ENCODE assay signal across 1 cellular context in the genomic region with DNA sequence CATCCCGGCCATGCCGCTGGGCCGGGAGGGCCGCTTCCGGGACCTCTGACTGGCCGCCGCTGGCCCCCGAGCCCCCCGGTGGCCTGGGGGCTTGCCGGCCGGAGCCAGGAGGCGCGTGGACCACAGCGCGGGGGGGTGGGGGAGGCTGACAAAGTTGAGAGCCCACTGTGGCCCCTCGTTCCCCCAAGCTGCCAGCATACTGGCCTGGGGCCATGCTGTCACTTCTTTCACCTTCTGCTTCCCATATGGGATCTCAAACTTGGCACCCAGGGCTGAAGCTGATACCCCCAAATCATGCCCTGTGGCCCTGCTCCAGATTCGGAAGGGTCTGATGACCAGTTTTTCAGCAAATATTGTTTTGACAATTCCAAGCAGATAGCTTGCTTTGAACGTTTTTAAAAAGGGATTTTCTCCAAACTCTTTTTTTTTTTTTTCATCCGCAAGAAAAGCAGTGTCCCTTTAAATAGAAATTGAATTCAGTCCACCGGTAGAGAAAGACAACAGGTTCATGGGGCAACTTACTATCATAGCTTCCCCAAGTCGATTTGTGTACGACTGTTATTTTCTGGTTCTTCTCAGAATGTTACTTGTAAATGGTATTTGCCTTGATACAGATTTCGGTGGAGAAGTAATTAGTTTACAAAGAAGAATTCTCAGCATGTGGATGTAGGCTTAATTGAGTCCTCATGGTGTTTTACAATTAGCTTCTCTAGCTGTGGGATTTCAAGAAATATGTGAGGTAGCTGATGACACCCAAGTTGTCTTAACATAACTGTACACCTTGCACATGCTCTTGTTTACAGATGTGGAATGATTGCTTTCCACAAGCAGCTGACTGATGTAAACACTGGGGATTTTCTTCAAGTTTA.
A peak's percentile ranks its signal among the peaks of the same experiment; 100 is the strongest.
TF ChIP-seq lines count a peak whose summit lies in the region.

No MANE protein-coding gene starts in this region.

TF ChIP-seq in H1, 55 proteins besides CTCF, POLR2A, EP300 and RAD21 (continued from another document):
- TF ChIP-seq, protein P1, sequence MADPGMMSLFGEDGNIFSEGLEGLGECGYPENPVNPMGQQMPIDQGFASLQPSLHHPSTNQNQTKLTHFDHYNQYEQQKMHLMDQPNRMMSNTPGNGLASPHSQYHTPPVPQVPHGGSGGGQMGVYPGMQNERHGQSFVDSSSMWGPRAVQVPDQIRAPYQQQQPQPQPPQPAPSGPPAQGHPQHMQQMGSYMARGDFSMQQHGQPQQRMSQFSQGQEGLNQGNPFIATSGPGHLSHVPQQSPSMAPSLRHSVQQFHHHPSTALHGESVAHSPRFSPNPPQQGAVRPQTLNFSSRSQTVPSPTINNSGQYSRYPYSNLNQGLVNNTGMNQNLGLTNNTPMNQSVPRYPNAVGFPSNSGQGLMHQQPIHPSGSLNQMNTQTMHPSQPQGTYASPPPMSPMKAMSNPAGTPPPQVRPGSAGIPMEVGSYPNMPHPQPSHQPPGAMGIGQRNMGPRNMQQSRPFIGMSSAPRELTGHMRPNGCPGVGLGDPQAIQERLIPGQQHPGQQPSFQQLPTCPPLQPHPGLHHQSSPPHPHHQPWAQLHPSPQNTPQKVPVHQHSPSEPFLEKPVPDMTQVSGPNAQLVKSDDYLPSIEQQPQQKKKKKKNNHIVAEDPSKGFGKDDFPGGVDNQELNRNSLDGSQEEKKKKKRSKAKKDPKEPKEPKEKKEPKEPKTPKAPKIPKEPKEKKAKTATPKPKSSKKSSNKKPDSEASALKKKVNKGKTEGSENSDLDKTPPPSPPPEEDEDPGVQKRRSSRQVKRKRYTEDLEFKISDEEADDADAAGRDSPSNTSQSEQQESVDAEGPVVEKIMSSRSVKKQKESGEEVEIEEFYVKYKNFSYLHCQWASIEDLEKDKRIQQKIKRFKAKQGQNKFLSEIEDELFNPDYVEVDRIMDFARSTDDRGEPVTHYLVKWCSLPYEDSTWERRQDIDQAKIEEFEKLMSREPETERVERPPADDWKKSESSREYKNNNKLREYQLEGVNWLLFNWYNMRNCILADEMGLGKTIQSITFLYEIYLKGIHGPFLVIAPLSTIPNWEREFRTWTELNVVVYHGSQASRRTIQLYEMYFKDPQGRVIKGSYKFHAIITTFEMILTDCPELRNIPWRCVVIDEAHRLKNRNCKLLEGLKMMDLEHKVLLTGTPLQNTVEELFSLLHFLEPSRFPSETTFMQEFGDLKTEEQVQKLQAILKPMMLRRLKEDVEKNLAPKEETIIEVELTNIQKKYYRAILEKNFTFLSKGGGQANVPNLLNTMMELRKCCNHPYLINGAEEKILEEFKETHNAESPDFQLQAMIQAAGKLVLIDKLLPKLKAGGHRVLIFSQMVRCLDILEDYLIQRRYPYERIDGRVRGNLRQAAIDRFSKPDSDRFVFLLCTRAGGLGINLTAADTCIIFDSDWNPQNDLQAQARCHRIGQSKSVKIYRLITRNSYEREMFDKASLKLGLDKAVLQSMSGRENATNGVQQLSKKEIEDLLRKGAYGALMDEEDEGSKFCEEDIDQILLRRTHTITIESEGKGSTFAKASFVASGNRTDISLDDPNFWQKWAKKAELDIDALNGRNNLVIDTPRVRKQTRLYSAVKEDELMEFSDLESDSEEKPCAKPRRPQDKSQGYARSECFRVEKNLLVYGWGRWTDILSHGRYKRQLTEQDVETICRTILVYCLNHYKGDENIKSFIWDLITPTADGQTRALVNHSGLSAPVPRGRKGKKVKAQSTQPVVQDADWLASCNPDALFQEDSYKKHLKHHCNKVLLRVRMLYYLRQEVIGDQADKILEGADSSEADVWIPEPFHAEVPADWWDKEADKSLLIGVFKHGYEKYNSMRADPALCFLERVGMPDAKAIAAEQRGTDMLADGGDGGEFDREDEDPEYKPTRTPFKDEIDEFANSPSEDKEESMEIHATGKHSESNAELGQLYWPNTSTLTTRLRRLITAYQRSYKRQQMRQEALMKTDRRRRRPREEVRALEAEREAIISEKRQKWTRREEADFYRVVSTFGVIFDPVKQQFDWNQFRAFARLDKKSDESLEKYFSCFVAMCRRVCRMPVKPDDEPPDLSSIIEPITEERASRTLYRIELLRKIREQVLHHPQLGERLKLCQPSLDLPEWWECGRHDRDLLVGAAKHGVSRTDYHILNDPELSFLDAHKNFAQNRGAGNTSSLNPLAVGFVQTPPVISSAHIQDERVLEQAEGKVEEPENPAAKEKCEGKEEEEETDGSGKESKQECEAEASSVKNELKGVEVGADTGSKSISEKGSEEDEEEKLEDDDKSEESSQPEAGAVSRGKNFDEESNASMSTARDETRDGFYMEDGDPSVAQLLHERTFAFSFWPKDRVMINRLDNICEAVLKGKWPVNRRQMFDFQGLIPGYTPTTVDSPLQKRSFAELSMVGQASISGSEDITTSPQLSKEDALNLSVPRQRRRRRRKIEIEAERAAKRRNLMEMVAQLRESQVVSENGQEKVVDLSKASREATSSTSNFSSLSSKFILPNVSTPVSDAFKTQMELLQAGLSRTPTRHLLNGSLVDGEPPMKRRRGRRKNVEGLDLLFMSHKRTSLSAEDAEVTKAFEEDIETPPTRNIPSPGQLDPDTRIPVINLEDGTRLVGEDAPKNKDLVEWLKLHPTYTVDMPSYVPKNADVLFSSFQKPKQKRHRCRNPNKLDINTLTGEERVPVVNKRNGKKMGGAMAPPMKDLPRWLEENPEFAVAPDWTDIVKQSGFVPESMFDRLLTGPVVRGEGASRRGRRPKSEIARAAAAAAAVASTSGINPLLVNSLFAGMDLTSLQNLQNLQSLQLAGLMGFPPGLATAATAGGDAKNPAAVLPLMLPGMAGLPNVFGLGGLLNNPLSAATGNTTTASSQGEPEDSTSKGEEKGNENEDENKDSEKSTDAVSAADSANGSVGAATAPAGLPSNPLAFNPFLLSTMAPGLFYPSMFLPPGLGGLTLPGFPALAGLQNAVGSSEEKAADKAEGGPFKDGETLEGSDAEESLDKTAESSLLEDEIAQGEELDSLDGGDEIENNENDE (IDR thresholded peaks at IDR 0.05; ENCODE audit: insufficient replicate concordance, low read length) = no peak
- no peak for TF ChIP-seq SP2 (IDR thresholded peaks at IDR 0.05; ENCODE audit: low read length)
- TF ChIP-seq CEBPB (IDR thresholded peaks at IDR 0.05; ENCODE audit: low read depth, low read length) = no peak
- TF ChIP-seq GABPA (IDR thresholded peaks at IDR 0.05; ENCODE audit: borderline replicate concordance, insufficient read depth, low read length) = no peak
- TF ChIP-seq NANOG (IDR thresholded peaks at IDR 0.05; ENCODE audit: insufficient read depth, low read depth, low read length, poor library complexity, severe bottlenecking) = no peak
- no peak for TF ChIP-seq BACH1 (IDR thresholded peaks at IDR 0.05; ENCODE audit: low read length)
- TF ChIP-seq ATF3 (IDR thresholded peaks at IDR 0.05; ENCODE audit: insufficient read depth, low read depth, low read length) = no peak
- no peak for TF ChIP-seq KDM5A (IDR thresholded peaks at IDR 0.05; ENCODE audit: low read length)
- no peak for TF ChIP-seq USF2 (IDR thresholded peaks at IDR 0.05; ENCODE audit: low read length)
- TF ChIP-seq SIN3A (conservative IDR thresholded peaks at IDR 0.05 in 1 of 2, IDR thresholded peaks at IDR 0.05 in 1 of 2; ENCODE audit: low read depth in 1 of 2, low read length in 2 of 2) = peak in 1 of 2 experiments; percentile 65; a peak in 1 of 4 replicates
- TF ChIP-seq KDM4A (IDR thresholded peaks at IDR 0.05; ENCODE audit: low read depth, low read length, severe bottlenecking) = peak; percentile 43
- TF ChIP-seq, protein P2, sequence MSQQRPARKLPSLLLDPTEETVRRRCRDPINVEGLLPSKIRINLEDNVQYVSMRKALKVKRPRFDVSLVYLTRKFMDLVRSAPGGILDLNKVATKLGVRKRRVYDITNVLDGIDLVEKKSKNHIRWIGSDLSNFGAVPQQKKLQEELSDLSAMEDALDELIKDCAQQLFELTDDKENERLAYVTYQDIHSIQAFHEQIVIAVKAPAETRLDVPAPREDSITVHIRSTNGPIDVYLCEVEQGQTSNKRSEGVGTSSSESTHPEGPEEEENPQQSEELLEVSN (IDR thresholded peaks at IDR 0.05) = no peak
- TF ChIP-seq KDM1A (IDR thresholded peaks at IDR 0.05; ENCODE audit: borderline replicate concordance, low read length) = no peak
- no peak for TF ChIP-seq SP4 (IDR thresholded peaks at IDR 0.05; ENCODE audit: low read length)
- TF ChIP-seq TAF7 (optimal IDR thresholded peaks at IDR 0.05; ENCODE audit: borderline replicate concordance, low read depth, low read length) = no peak
